8 cellular contexts compared by ENCODE assay signal in the genomic region with DNA sequence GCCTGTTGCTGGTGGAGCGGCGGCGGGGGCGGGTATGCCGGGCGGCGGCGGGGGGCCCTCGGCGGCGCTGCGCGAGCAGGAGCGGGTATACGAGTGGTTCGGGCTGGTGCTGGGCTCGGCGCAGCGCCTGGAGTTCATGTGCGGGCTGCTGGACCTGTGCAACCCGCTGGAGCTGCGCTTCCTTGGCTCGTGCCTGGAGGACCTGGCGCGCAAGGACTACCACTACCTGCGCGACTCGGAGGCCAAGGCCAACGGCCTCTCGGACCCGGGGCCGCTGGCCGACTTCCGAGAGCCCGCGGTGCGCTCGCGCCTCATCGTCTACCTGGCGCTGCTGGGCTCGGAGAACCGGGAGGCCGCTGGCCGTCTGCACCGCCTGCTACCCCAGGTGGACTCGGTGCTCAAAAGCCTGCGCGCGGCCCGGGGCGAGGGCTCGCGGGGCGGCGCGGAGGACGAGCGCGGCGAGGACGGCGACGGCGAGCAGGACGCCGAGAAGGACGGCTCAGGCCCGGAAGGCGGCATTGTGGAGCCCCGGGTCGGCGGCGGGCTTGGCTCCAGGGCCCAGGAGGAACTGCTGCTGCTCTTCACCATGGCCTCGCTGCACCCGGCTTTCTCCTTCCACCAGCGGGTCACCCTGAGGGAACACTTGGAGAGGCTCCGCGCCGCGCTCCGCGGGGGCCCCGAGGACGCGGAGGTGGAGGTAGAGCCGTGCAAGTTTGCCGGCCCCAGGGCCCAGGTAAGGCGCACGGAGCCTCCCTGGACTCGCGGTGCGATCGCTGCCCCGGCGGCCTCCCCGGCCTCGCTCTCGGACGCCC. TPM values are rescaled to one million over a fixed set of nuclear protein-coding genes. Genes with fewer than 3 reads are reported as not detected.
DNase-seq lines count a peak whose midpoint lies in the region; ATAC-seq, FAIRE-seq and TF ChIP-seq lines count a peak whose summit lies in the region.

No MANE protein-coding gene starts in this region.

- no peak for TF ChIP-seq CTCF in MM.1S (IDR thresholded peaks at IDR 0.05; ENCODE audit: low read length)
- TF ChIP-seq CTCF in activated B cell treated with CpG ODN at 0.5 μM for 24 hours (IDR thresholded peaks at IDR 0.05), result no peak
- TF ChIP-seq CTCF in cardiac fibroblast (IDR thresholded peaks at IDR 0.05; ENCODE audit: low read depth, low read length), result no peak
- no peak for TF ChIP-seq CTCF in keratinocyte (optimal IDR thresholded peaks at IDR 0.05 in 1 of 3, IDR thresholded peaks at IDR 0.05 in 1 of 3, conservative IDR thresholded peaks at IDR 0.05 in 1 of 3; ENCODE audit: extremely low read depth in 1 of 3, insufficient read depth in 2 of 3, low read length in 3 of 3)

- H3K9me3 Mint-ChIP-seq in activated B cell treated with CpG ODN at 0.5 μM for 24 hours, result no peaks in the 10 kb centered on the region

- peaks cover 5% of the 10 kb centered on the region for H3K36me3 Mint-ChIP-seq in activated B cell treated with CpG ODN at 0.5 μM for 24 hours (ENCODE audit: low read depth)

- peak; percentile 1 for ATAC-seq in GM18867 (IDR thresholded peaks at IDR 0.05; ENCODE audit: unreplicated experiment)
- ATAC-seq in activated B cell treated with CpG ODN at 0.5 μM for 24 hours (ENCODE audit: low read depth), result peak; percentile 2
- ATAC-seq in HG02870 (IDR thresholded peaks at IDR 0.05; ENCODE audit: unreplicated experiment), result no peak

- peak overlapping the region; percentile 95 for H3K4me3 Mint-ChIP-seq in activated B cell treated with CpG ODN at 0.5 μM for 24 hours

- CTCF ChIA-PET in activated B cell treated with CpG ODN at 0.5 μM for 24 hours (lab: Charles Lee), result no interaction called here

- peaks cover 49% of the 10 kb centered on the region for H3K27me3 ChIP-seq in MM.1S (replicated peaks; ENCODE audit: insufficient read depth, low read length)
- H3K27me3 ChIP-seq in keratinocyte (ENCODE audit: control insufficient read depth, extremely low read depth, insufficient read depth, low read length), result no peaks in the 10 kb centered on the region

- H3K9ac ChIP-seq in MM.1S (ENCODE audit: low read length) (peak overlapping the region; percentile 31; the same call in 1 of the 2 replicates), keratinocyte (ENCODE audit: control insufficient read depth, extremely low read depth, insufficient read depth, low read length) (peak overlapping the region; percentile 81)

- H4K20me1 ChIP-seq in MM.1S (ENCODE audit: insufficient read depth, low read length), result no peaks in the 10 kb centered on the region
- no peaks in the 10 kb centered on the region for H4K20me1 ChIP-seq in keratinocyte (ENCODE audit: control insufficient read depth, extremely low read depth, insufficient read depth, low read length)

- no peaks in the 10 kb centered on the region for H3K9me1 ChIP-seq in keratinocyte (ENCODE audit: control insufficient read depth, extremely low read depth, insufficient read depth, low read length)

- DNase-seq in MM.1S, result peak; percentile 17
- DNase-seq in activated B cell treated with CpG ODN at 0.5 μM for 24 hours, result no peak
- peak; percentile 54 to 60 for DNase-seq in cardiac fibroblast (ENCODE audit: low read depth in 2 of 2)
- no peak for DNase-seq in keratinocyte (ENCODE audit: low read depth, low spot score)
- peak; percentile 17 to 44 for DNase-seq in stimulated activated CD4-positive, alpha-beta T cell treated with anti-CD3 and anti-CD28 coated beads, Interleukin-15, amount 100 ng/mL, for 1 hour (ENCODE audit: low read depth in 1 of 2, low spot score in 1 of 2)
- DNase-seq in OCI-M2 (lab: John Stamatoyannopoulos, UW; ENCODE audit: unreplicated experiment), result no peak

- POLR2A ChIA-PET in activated B cell treated with CpG ODN at 0.5 μM for 24 hours (lab: Charles Lee), result interaction anchor here (1.0 to 4.0 kb wide), 8 partner anchors 18 to 899 kb away, joined by 3 to 52 read pairs (median 3); a partner anchor contains a TSS

- H3K4me2 ChIP-seq in MM.1S (ENCODE audit: low read depth, low read length) (peak overlapping the region; percentile 64), keratinocyte (ENCODE audit: control insufficient read depth, extremely low read depth, insufficient read depth, low read depth, low read length) (peak overlapping the region; percentile 97)

- H3K4me3 ChIP-seq in MM.1S (ENCODE audit: low read length), result peak overlapping the region; percentile 63
- peak overlapping the region; percentile 78 to 85 for H3K4me3 ChIP-seq in cardiac fibroblast (replicated peaks in 1 of 2; ENCODE audit: low read depth in 2 of 2, low read length in 2 of 2)
- peak overlapping the region; percentile 79 to 94 (median 86) for H3K4me3 ChIP-seq in keratinocyte (ENCODE audit: control insufficient read depth in 2 of 3, extremely low read depth in 1 of 3, insufficient read depth in 2 of 3, low read depth in 1 of 3, low read length in 3 of 3)

- peak overlapping the region; percentile 98 for H3K27ac Mint-ChIP-seq in activated B cell treated with CpG ODN at 0.5 μM for 24 hours

- dilution Hi-C loops in keratinocyte (cut with MboI; ENCODE audit: extremely low pct_ligation_motif_present, low sequenced_read_pairs), result no loop called here

- H3K9me3 ChIP-seq in MM.1S (replicated peaks; ENCODE audit: insufficient read depth, low read length), result no peaks in the 10 kb centered on the region
- H3K9me3 ChIP-seq in keratinocyte (ENCODE audit: control insufficient read depth, low read depth, low read length), result no peaks in the 10 kb centered on the region

- H3K79me2 ChIP-seq in MM.1S (ENCODE audit: low read length), result no peaks in the 10 kb centered on the region
- H3K79me2 ChIP-seq in keratinocyte (ENCODE audit: control insufficient read depth, insufficient read depth, low read length), result peaks cover 53% of the 10 kb centered on the region

- H3K27ac ChIP-seq in MM.1S (ENCODE audit: low read length), result peak overlapping the region; percentile 24; the same call in 1 of the 2 replicates
- H3K27ac ChIP-seq in keratinocyte (ENCODE audit: control insufficient read depth, insufficient read depth, low read length), result peak overlapping the region; percentile 80

- 0 out of 2 replicates have a peak, but pooled peaks cover 6% of the 10 kb centered on the region for H3F3A ChIP-seq in MM.1S (ENCODE audit: insufficient read depth, low read length)

- H3K9me2 ChIP-seq in MM.1S (replicated peaks; ENCODE audit: insufficient read depth, low read length), result no peaks in the 10 kb centered on the region

- H3K27me3 Mint-ChIP-seq in activated B cell treated with CpG ODN at 0.5 μM for 24 hours, result no peaks in the 10 kb centered on the region

- no peak for FAIRE-seq in keratinocyte (lab: Jason Lieb, UNC)

- H2AFZ ChIP-seq in MM.1S (ENCODE audit: low read length) (peak overlapping the region; percentile 25; the same call in 1 of the 2 replicates), keratinocyte (ENCODE audit: control insufficient read depth, low read length) (peak overlapping the region; percentile 70)

- intact Hi-C loops in activated B cell treated with CpG ODN at 0.5 μM for 24 hours (cut with micrococcal nuclease), result loop anchor here (1.0 to 10.0 kb wide), 7 partner anchors 60 to 1451 kb away; a partner anchor contains a TSS

- peaks cover 6% of the 10 kb centered on the region; the same call in 1 of the 2 replicates for H3K4me1 ChIP-seq in MM.1S (ENCODE audit: low read length)
- H3K4me1 ChIP-seq in keratinocyte (ENCODE audit: control insufficient read depth, extremely low read depth, insufficient read depth, low read length), result peaks cover 22% of the 10 kb centered on the region

- H3K36me3 ChIP-seq in MM.1S (replicated peaks; ENCODE audit: insufficient read depth, low read length) (no peaks in the 10 kb centered on the region), keratinocyte (ENCODE audit: control insufficient read depth in 2 of 2, extremely low read depth in 1 of 2, insufficient read depth in 2 of 2, low read length in 2 of 2) (no peaks in the 10 kb centered on the region)

- peaks cover 40% of the 10 kb centered on the region for H3K4me1 Mint-ChIP-seq in activated B cell treated with CpG ODN at 0.5 μM for 24 hours

RNA-seq across cellular contexts. Expression of a gene that starts 1.0 kb away (rescaled TPM):
- 28.6 and 29.4 TPM in 2 replicates for total RNA-seq in activated B cell treated with CpG ODN at 0.5 μM for 24 hours
- 12.9 to 15.3 TPM (median 14.1 TPM) in 3 replicates for polyA plus RNA-seq in keratinocyte
- polyA plus RNA-seq in keratinocyte (2011; ENCODE audit: low read depth), result 21.1 TPM
- 7.0 and 11.5 TPM in 2 replicates for polyA plus RNA-seq in keratinocyte (2011; cell fraction: cytosol; rRNA removed)
- 23.1 and 23.7 TPM in 2 replicates for polyA plus RNA-seq in keratinocyte (2011; cell fraction: nucleus; rRNA removed)
- 9.5 and 9.9 TPM in 2 replicates for polyA plus RNA-seq in keratinocyte (2012; ENCODE audit: low replicate concordance)
- polyA minus RNA-seq in keratinocyte, result 32.2 to 38.2 TPM (median 32.3 TPM) in 3 replicates
- 12.7 TPM for polyA minus RNA-seq in keratinocyte (2011; cell fraction: cytosol; rRNA and poly(A)+ RNA removed)
- polyA minus RNA-seq in keratinocyte (2011; cell fraction: nucleus; rRNA and poly(A)+ RNA removed), result 19.5 and 36.0 TPM in 2 replicates

Comparison
In these comparisons a context has a peak if more than half of its experiments do, and no peak if none do; other contexts are left out.
1. DNase-seq: peak in MM.1S (single experiment), cardiac fibroblast (2 of 2) and stimulated activated CD4-positive, alpha-beta T cell treated with anti-CD3 and anti-CD28 coated beads, Interleukin-15, amount 100 ng/mL, for 1 hour (2 of 2); none in activated B cell treated with CpG ODN at 0.5 μM for 24 hours (single experiment), keratinocyte (single experiment) and OCI-M2 (single experiment).
2. Peak in every context shown above with its lines, with median percentiles within 50 percentile points of each other: H3K4me3 ChIP-seq.